Comparison of ENCODE assay signal across 12 cellular contexts in genomic region chr5:14199902-14200301, GRCh38. TPM values are rescaled to one million over a fixed set of nuclear protein-coding genes. Genes with fewer than 3 reads are reported as not detected.
A peak's percentile ranks its signal among the peaks of the same experiment; 100 is the strongest.
DNase-seq lines count a peak whose midpoint lies in the region; ATAC-seq and TF ChIP-seq lines count a peak whose summit lies in the region.
"Had no signal": no experiment of that assay in that cellular context is flagged by ENCODE, and none has a peak within 500 bp of the region (broad histone marks: within the 10 kb centered on the region; RNA-seq: fewer than 3 reads in every experiment).

No MANE protein-coding gene starts in this region.

- no peaks in the 10 kb centered on the region for H3K9me3 Mint-ChIP-seq in effector memory CD8-positive, alpha-beta T cell
- H3K9me3 Mint-ChIP-seq: CD4-positive, alpha-beta memory T cell had no signal

- H3K4me3 ChIP-seq in heart right ventricle (no peak overlapping the region), sigmoid colon (no peak overlapping the region), Peyer's patch (no peak overlapping the region)
- H3K4me3 ChIP-seq: prostate gland had no signal

- no peak for TF ChIP-seq POLR2A in sigmoid colon (IDR thresholded peaks at IDR 0.05)
- no peak for TF ChIP-seq POLR2A in Peyer's patch (IDR thresholded peaks at IDR 0.05)

- H3K27me3 Mint-ChIP-seq in effector memory CD8-positive, alpha-beta T cell = peaks cover 6 to 34% of the 10 kb centered on the region in 2 donors

- WGBS in heart right ventricle, 2 donors = 48 to 49% methylated on average over 6 of the region's 6 CpGs
- 39 to 68% methylated on average over 6 of the region's 6 CpGs for WGBS in sigmoid colon, 2 donors

- peak; percentile 68 to 97 (median 87) for ATAC-seq in heart right ventricle
- ATAC-seq in effector memory CD8-positive, alpha-beta T cell (replicated peaks) = no peak
- no peak for ATAC-seq in GM18873 (IDR thresholded peaks at IDR 0.05; ENCODE audit: low FRiP score, unreplicated experiment)

- TF ChIP-seq CTCF in heart right ventricle (IDR thresholded peaks at IDR 0.05) (no peak), sigmoid colon (IDR thresholded peaks at IDR 0.05) (no peak), Peyer's patch (IDR thresholded peaks at IDR 0.05) (no peak)

- no peak overlapping the region for H3K4me3 Mint-ChIP-seq in effector memory CD8-positive, alpha-beta T cell
- H3K4me3 Mint-ChIP-seq: CD4-positive, alpha-beta memory T cell had no signal

- no peaks in the 10 kb centered on the region for H3K27me3 ChIP-seq in heart right ventricle
- no peaks in the 10 kb centered on the region for H3K27me3 ChIP-seq in sigmoid colon
- H3K27me3 ChIP-seq in Peyer's patch = no peaks in the 10 kb centered on the region

- intact Hi-C loops in heart right ventricle (cut with DNase I) = loop anchor here in 3 of 10 donors (10.0 kb wide), 2 partner anchors 55 kb away; partner anchors contain the start of gene TRIO (in 2 of the 3)
- intact Hi-C loops in sigmoid colon (cut with DNase I) = no loop called here

- H3K27ac ChIP-seq in heart right ventricle (peak overlapping the region in 7 of 10 donors; percentile 28 to 77 (median 55)), sigmoid colon (peak overlapping the region; percentile 53 to 82 (median 65)), Peyer's patch (peak overlapping the region in 2 of 4 donors; percentile 3 to 21)
- H3K27ac ChIP-seq: prostate gland had no signal

- H3K36me3 ChIP-seq in heart right ventricle (no peaks in the 10 kb centered on the region), sigmoid colon (no peaks in the 10 kb centered on the region), Peyer's patch (no peaks in the 10 kb centered on the region)
- H3K36me3 ChIP-seq: prostate gland had no signal

- peaks cover 0 to 7% of the 10 kb centered on the region in 2 donors for H3K4me1 Mint-ChIP-seq in effector memory CD8-positive, alpha-beta T cell (ENCODE audit: low read depth in 2 of 2)

- DNase-seq in DMS153 (lab: John Stamatoyannopoulos, UW) (peak; percentile 90), NCI-H2196 treated with DMSO at 0.1 percent for 48 hours (lab: John Stamatoyannopoulos, UW; ENCODE audit: unreplicated experiment) (peak; percentile 39), heart right ventricle (peak; percentile 25 to 51), sigmoid colon (no peak), Peyer's patch (no peak)
- no peak for DNase-seq in effector memory CD8-positive, alpha-beta T cell
- DNase-seq: activated CD4-positive, alpha-beta T cell treated with anti-CD3 and anti-CD28 coated beads for 1 hour; CD4-positive, alpha-beta memory T cell; effector CD4-positive, alpha-beta T cell; mammary epithelial cell had no signal

- peaks cover 8 to 100% (median 75%) of the 10 kb centered on the region in 9 donors for H3K4me1 ChIP-seq in heart right ventricle
- H3K4me1 ChIP-seq in sigmoid colon = peaks cover 0 to 93% (median 80%) of the 10 kb centered on the region in 4 donors
- H3K4me1 ChIP-seq in Peyer's patch = peaks cover 0 to 29% (median 5%) of the 10 kb centered on the region in 4 donors
- H3K4me1 ChIP-seq: prostate gland had no signal

- no peak overlapping the region for H3K27ac Mint-ChIP-seq in effector memory CD8-positive, alpha-beta T cell
- H3K27ac Mint-ChIP-seq: CD4-positive, alpha-beta memory T cell had no signal

- no peaks in the 10 kb centered on the region for H3K9me3 ChIP-seq in heart right ventricle
- no peaks in the 10 kb centered on the region for H3K9me3 ChIP-seq in sigmoid colon
- no peaks in the 10 kb centered on the region for H3K9me3 ChIP-seq in Peyer's patch
- H3K9me3 ChIP-seq: prostate gland had no signal

- H3K36me3 Mint-ChIP-seq in effector memory CD8-positive, alpha-beta T cell (ENCODE audit: insufficient read depth) = peaks cover 3% of the 10 kb centered on the region
- H3K36me3 Mint-ChIP-seq: CD4-positive, alpha-beta memory T cell had no signal

- no peak for TF ChIP-seq EP300 in sigmoid colon (IDR thresholded peaks at IDR 0.05)

RNA-seq across cellular contexts. Expression of gene TRIO, which starts 56.8 kb away (rescaled TPM):
- 10 to 100 TPM; 47.2 to 71.4 (median 61.9) TPM for total RNA-seq in heart right ventricle
- 10 to 100 TPM; 26.2 to 85.2 TPM for polyA plus RNA-seq in heart right ventricle
- total RNA-seq in sigmoid colon = 100 to 1,000 TPM; 119 to 300 (median 181) TPM
- 10 to 100 TPM; 34.8 to 56.4 (median 53.2) TPM for polyA plus RNA-seq in sigmoid colon
- 100 to 1,000 TPM; 171 to 456 (median 340) TPM for total RNA-seq in Peyer's patch

Comparison
In these comparisons a context has a peak if more than half of its experiments do, and no peak if none do; other contexts are left out.
1. DNase-seq: peak in DMS153 (single experiment), NCI-H2196 treated with DMSO at 0.1 percent for 48 hours (single experiment) and heart right ventricle (2 of 2); none in sigmoid colon (single experiment), effector memory CD8-positive, alpha-beta T cell (0 of 3) and Peyer's patch (0 of 3).
2. ATAC-seq: peak in heart right ventricle (8 of 8); none in effector memory CD8-positive, alpha-beta T cell (single experiment) and GM18873 (single experiment).